In genomic region chr11:115501895-115502589, GRCh38 we compare ENCODE assay signal across 10 cellular contexts. TPM values are rescaled to one million over a fixed set of nuclear protein-coding genes. Genes with fewer than 3 reads are reported as not detected.
A peak's percentile ranks its signal among the peaks of the same experiment; 100 is the strongest.
DNase-seq lines count a peak whose midpoint lies in the region; ATAC-seq and TF ChIP-seq lines count a peak whose summit lies in the region.
"Had no signal": no experiment of that assay in that cellular context is flagged by ENCODE, and none has a peak within 500 bp of the region (broad histone marks: within the 10 kb centered on the region; RNA-seq: fewer than 3 reads in every experiment).

No MANE protein-coding gene starts in this region.

- no peaks in the 10 kb centered on the region for H3K36me3 ChIP-seq in rectal smooth muscle tissue (ENCODE audit: control insufficient read depth, insufficient read depth, low read length)
- H3K36me3 ChIP-seq: BLaER1 treated with 17β-estradiol and CSF1 and Interleukin-3, amounts not matched to agents 10 nM and 100 nM; SJSA1 had no signal

- H3K27ac ChIP-seq in rectal smooth muscle tissue (ENCODE audit: low read depth, low read length): no peak overlapping the region
- H3K27ac ChIP-seq: BLaER1 treated with 17β-estradiol and CSF1 and Interleukin-3, amounts not matched to agents 10 nM and 100 nM; SJSA1 had no signal

- H3K4me3 ChIP-seq in epithelial cell of proximal tubule (ENCODE audit: low read depth, low read length) (peak overlapping the region; percentile 74), rectal smooth muscle tissue (ENCODE audit: low read length) (peak overlapping the region; percentile 79)
- H3K4me3 ChIP-seq: BLaER1 treated with 17β-estradiol and CSF1 and Interleukin-3, amounts not matched to agents 10 nM and 100 nM had no signal

- no peaks in the 10 kb centered on the region for H3K27me3 ChIP-seq in rectal smooth muscle tissue (ENCODE audit: control insufficient read depth, insufficient read depth, low read length)

- no peak overlapping the region for H3K9ac ChIP-seq in rectal smooth muscle tissue (ENCODE audit: low read length)
- H3K9ac ChIP-seq: BLaER1 treated with 17β-estradiol and CSF1 and Interleukin-3, amounts not matched to agents 10 nM and 100 nM had no signal

- no peaks in the 10 kb centered on the region for H3K4me1 ChIP-seq in rectal smooth muscle tissue (ENCODE audit: control insufficient read depth, insufficient read depth, low read length)

- no peak for TF ChIP-seq CTCF in epithelial cell of proximal tubule (conservative IDR thresholded peaks at IDR 0.05; ENCODE audit: low read depth, low read length)

- ATAC-seq in GM21529 (IDR thresholded peaks at IDR 0.05; ENCODE audit: unreplicated experiment): no peak
- no peak for ATAC-seq in HG02642 (IDR thresholded peaks at IDR 0.05; ENCODE audit: poor library complexity, unreplicated experiment)
- no peak for ATAC-seq in HG03135 (IDR thresholded peaks at IDR 0.05; ENCODE audit: unreplicated experiment)

- DNase-seq in NCI-H2196 (lab: John Stamatoyannopoulos, UW; ENCODE audit: unreplicated experiment): peak; percentile 18
- no peak for DNase-seq in NCI-H2196 treated with DMSO at 0.1 percent for 48 hours (lab: John Stamatoyannopoulos, UW; ENCODE audit: unreplicated experiment)
- peak; percentile 64 for DNase-seq in NCI-H146 (lab: John Stamatoyannopoulos, UW)
- no peak for DNase-seq in epithelial cell of proximal tubule (ENCODE audit: low read depth)

RNA-seq across cellular contexts. Expression of gene CADM1, which starts 2.2 kb away (rescaled TPM):
- total RNA-seq in epithelial cell of proximal tubule: 21.3 and 36.3 TPM in 2 replicates

Comparison
In these comparisons a context has a peak if more than half of its experiments do, and no peak if none do; other contexts are left out.
1. DNase-seq: peak in NCI-H2196 (single experiment) and NCI-H146 (single experiment); none in NCI-H2196 treated with DMSO at 0.1 percent for 48 hours (single experiment) and epithelial cell of proximal tubule (single experiment).